In the genomic region with DNA sequence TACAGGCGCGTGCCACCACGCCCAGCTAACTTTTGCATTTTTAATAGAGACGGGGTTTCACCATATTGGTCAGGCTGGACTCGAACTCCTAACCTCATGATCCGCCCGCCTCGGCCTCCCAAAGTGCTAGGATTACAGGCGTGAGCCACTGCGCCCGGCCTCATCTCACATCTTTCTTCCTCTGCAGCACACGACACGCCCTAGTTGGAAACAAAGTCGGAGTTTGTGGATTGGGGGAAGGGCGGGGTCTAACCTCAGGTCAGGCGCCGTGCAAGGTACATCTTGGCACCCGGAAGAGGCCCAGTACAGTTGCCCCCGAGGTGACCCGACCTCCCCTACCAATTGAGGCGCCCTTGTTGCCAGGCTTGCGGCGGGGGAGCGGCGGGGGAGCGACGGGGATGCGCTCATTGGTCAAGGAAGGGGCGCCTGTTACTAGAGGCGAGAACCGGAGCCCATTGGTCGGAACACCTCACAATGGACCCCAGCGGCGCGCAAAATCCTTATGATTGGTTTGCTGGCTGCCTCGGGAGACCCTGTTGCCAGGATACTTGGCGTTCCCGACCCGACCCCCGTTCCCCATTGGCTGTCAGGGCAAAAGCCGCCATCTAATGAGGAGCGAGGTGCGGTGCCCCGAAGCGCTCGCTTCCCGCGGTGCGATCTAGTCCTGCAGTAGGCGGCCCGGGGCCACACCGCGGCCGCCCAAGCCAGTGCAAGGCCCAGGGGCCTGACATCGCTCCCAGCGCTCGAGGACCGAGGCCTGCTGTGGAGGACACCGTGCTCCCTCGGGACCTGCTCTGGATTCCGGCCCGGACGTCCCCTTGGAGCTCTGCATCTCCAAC, we compare ENCODE assay signal across 8 cellular contexts. TPM values are rescaled to one million over a fixed set of nuclear protein-coding genes. Genes with fewer than 3 reads are reported as not detected.
DNase-seq lines count a peak whose midpoint lies in the region; ATAC-seq and TF ChIP-seq lines count a peak whose summit lies in the region.

A gene with protein sequence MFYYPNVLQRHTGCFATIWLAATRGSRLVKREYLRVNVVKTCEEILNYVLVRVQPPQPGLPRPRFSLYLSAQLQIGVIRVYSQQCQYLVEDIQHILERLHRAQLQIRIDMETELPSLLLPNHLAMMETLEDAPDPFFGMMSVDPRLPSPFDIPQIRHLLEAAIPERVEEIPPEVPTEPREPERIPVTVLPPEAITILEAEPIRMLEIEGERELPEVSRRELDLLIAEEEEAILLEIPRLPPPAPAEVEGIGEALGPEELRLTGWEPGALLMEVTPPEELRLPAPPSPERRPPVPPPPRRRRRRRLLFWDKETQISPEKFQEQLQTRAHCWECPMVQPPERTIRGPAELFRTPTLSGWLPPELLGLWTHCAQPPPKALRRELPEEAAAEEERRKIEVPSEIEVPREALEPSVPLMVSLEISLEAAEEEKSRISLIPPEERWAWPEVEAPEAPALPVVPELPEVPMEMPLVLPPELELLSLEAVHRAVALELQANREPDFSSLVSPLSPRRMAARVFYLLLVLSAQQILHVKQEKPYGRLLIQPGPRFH (plus strand): TSS at position 659 of the 839 bp plus-strand sequence. CDS start 473 bp downstream, outside the sequence.

- H3K36me3 Mint-ChIP-seq in activated naive CD8-positive, alpha-beta T cell treated with anti-CD3 and anti-CD28 coated beads, Interleukin-2, amount 10 ng/mL, durations not matched to agents 7 days and 5 days, result peaks cover 28% of the 10 kb centered on the region

- TF ChIP-seq POLR2A in GM18951 (IDR thresholded peaks at IDR 0.05; ENCODE audit: extremely low read depth, insufficient read depth, insufficient read length) (peak; percentile 59), uterus (IDR thresholded peaks at IDR 0.05) (no peak)

- no peak for TF ChIP-seq CTCF in right atrium auricular region (IDR thresholded peaks at IDR 0.05)
- no peak for TF ChIP-seq CTCF in psoas muscle (IDR thresholded peaks at IDR 0.05)
- no peak for TF ChIP-seq CTCF in uterus (IDR thresholded peaks at IDR 0.05)

- ATAC-seq in HG03139 (IDR thresholded peaks at IDR 0.05; ENCODE audit: unreplicated experiment), result peak; percentile 65
- ATAC-seq in activated naive CD8-positive, alpha-beta T cell treated with anti-CD3 and anti-CD28 coated beads, Interleukin-2, amount 10 ng/mL, durations not matched to agents 7 days and 5 days (ENCODE audit: low read depth), result peak; percentile 86
- ATAC-seq in psoas muscle, result peak; percentile 37 to 69 (median 65)

- peaks cover 19% of the 10 kb centered on the region for H3K4me1 Mint-ChIP-seq in activated naive CD8-positive, alpha-beta T cell treated with anti-CD3 and anti-CD28 coated beads, Interleukin-2, amount 10 ng/mL, durations not matched to agents 7 days and 5 days

- in situ Hi-C loops in GM18951 (cut with MboI; ENCODE audit: low sequenced_read_pairs, unreplicated experiment), result no loop called here

- H3K27me3 Mint-ChIP-seq in activated naive CD8-positive, alpha-beta T cell treated with anti-CD3 and anti-CD28 coated beads, Interleukin-2, amount 10 ng/mL, durations not matched to agents 7 days and 5 days, result no peaks in the 10 kb centered on the region

- WGBS in psoas muscle, 3 donors, result 7 to 11% (median 11%) methylated on average over 62 to 63 of the region's 63 CpGs

- peaks cover 18% of the 10 kb centered on the region for H3K36me3 ChIP-seq in right atrium auricular region
- H3K36me3 ChIP-seq in psoas muscle (ENCODE audit: insufficient read depth in 1 of 2, low read depth in 1 of 2), result peaks cover 3 to 16% of the 10 kb centered on the region in 2 donors
- no peaks in the 10 kb centered on the region for H3K36me3 ChIP-seq in uterus

- H3K9me3 ChIP-seq in right atrium auricular region (no peaks in the 10 kb centered on the region), psoas muscle (no peaks in the 10 kb centered on the region), uterus (no peaks in the 10 kb centered on the region)

- H3K4me1 ChIP-seq in right atrium auricular region, result peaks cover 0 to 9% of the 10 kb centered on the region in 2 donors
- H3K4me1 ChIP-seq in psoas muscle, result peaks cover 11% of the 10 kb centered on the region
- H3K4me1 ChIP-seq in uterus, result no peaks in the 10 kb centered on the region

- H3K9me3 Mint-ChIP-seq in activated naive CD8-positive, alpha-beta T cell treated with anti-CD3 and anti-CD28 coated beads, Interleukin-2, amount 10 ng/mL, durations not matched to agents 7 days and 5 days, result no peaks in the 10 kb centered on the region

- intact Hi-C loops in psoas muscle (cut with DNase I) (no loop called here), uterus (cut with DNase I; ENCODE audit: low total_unique reads) (no loop called here)

- H3K27me3 ChIP-seq in right atrium auricular region (no peaks in the 10 kb centered on the region), psoas muscle (ENCODE audit: insufficient read depth in 3 of 3, low read length in 2 of 3) (peaks cover 0 to 36% (median 0%) of the 10 kb centered on the region in 3 donors), uterus (no peaks in the 10 kb centered on the region)

- POLR2A ChIA-PET in activated naive CD8-positive, alpha-beta T cell treated with anti-CD3 and anti-CD28 coated beads, Interleukin-2, amount 10 ng/mL, durations not matched to agents 7 days and 5 days (lab: Charles Lee), result interaction anchor here (0.6 to 4.7 kb wide), 10 partner anchors 9 to 151 kb away, joined by 3 to 82 read pairs (median 6); partner anchors contain the start of genes CHMP4A, DCAF11, IRF9 and NRL

- H3K4me3 Mint-ChIP-seq in activated naive CD8-positive, alpha-beta T cell treated with anti-CD3 and anti-CD28 coated beads, Interleukin-2, amount 10 ng/mL, durations not matched to agents 7 days and 5 days, result peak within 1 kb of the TSS; percentile 93

- DNase-seq in SK-N-DZ (ENCODE audit: low spot score) (peak; percentile 99), right atrium auricular region (ENCODE audit: low spot score) (peak; percentile 89), psoas muscle (peak; percentile 57 to 79), uterus (peak; percentile 50 to 81), SIG-M5 (lab: John Stamatoyannopoulos, UW) (no peak)
- DNase-seq in activated naive CD8-positive, alpha-beta T cell treated with anti-CD3 and anti-CD28 coated beads, Interleukin-2, amount 10 ng/mL, durations not matched to agents 7 days and 5 days, result peak; percentile 78

- H3K4me3 ChIP-seq in right atrium auricular region, result peak within 1 kb of the TSS; percentile 12 to 40
- peak within 1 kb of the TSS; percentile 40 for H3K4me3 ChIP-seq in psoas muscle
- H3K4me3 ChIP-seq in uterus, result peak within 1 kb of the TSS; percentile 25 to 27

- H3K27ac Mint-ChIP-seq in activated naive CD8-positive, alpha-beta T cell treated with anti-CD3 and anti-CD28 coated beads, Interleukin-2, amount 10 ng/mL, durations not matched to agents 7 days and 5 days, result peak within 1 kb of the TSS; percentile 88

- H3K27ac ChIP-seq in right atrium auricular region (no peak within 1 kb of the TSS), psoas muscle (no peak within 1 kb of the TSS), uterus (peak within 1 kb of the TSS in 1 of 2 donors; percentile 26)

RNA-seq across cellular contexts. Expression of the gene that starts here (rescaled TPM):
- 87.6 and 104 TPM in 2 replicates for polyA plus RNA-seq in SK-N-DZ (2014; cell fraction: cytosol; rRNA removed)
- 265 and 496 TPM in 2 replicates for polyA plus RNA-seq in SK-N-DZ (2014; cell fraction: nucleus; rRNA removed)
- 10 to 100 TPM; 55.1 to 60.7 TPM for total RNA-seq in activated naive CD8-positive, alpha-beta T cell treated with anti-CD3 and anti-CD28 coated beads, Interleukin-2, amount 10 ng/mL, durations not matched to agents 7 days and 5 days
- total RNA-seq in right atrium auricular region (1 to 10 TPM; 3.8 to 5.6 TPM), psoas muscle (1 to 10 TPM; 1.0 to 1.6 (median 1.3) TPM), uterus (10 to 100 TPM in 3 of 4 donors, 1 to 10 TPM in 1; 9.5 to 54.3 (median 42.1) TPM)
- 1 to 10 TPM in 1 of 3 donors, under 1 TPM in 2; 0.13 to 1.2 (median 0.86) TPM for polyA plus RNA-seq in psoas muscle
